Comparison of ENCODE assay signal across 8 cellular contexts in genomic region chr1:32063261-32063681, GRCh38. TPM values are rescaled to one million over a fixed set of nuclear protein-coding genes. Genes with fewer than 3 reads are reported as not detected.
A peak's percentile ranks its signal among the peaks of the same experiment; 100 is the strongest.
DNase-seq lines count a peak whose midpoint lies in the region; ATAC-seq and TF ChIP-seq lines count a peak whose summit lies in the region.

No MANE protein-coding gene starts in this region.

- TF ChIP-seq CTCF in GM10266 (IDR thresholded peaks at IDR 0.05; ENCODE audit: control insufficient read depth, insufficient read depth, low read depth, missing control alignments) (peak; percentile 61), right atrium auricular region (IDR thresholded peaks at IDR 0.05) (peak; percentile 26 to 70)

- peak overlapping the region; percentile 25 to 47 for H3K27ac ChIP-seq in right atrium auricular region

- H3K4me1 ChIP-seq in adipocyte (ENCODE audit: control insufficient read depth, insufficient read depth, low read length) (peaks cover 26% of the 10 kb centered on the region), right atrium auricular region (peaks cover 0 to 30% of the 10 kb centered on the region in 2 donors), skeletal muscle satellite cell (ENCODE audit: control insufficient read depth, insufficient read depth, low read length) (peaks cover 36% of the 10 kb centered on the region)

- H3K9me3 ChIP-seq in adipocyte (ENCODE audit: control insufficient read depth, low read length), result no peaks in the 10 kb centered on the region
- no peaks in the 10 kb centered on the region for H3K9me3 ChIP-seq in right atrium auricular region
- no peaks in the 10 kb centered on the region for H3K9me3 ChIP-seq in skeletal muscle satellite cell (replicated peaks; ENCODE audit: low read length)

- H3K9ac ChIP-seq in adipocyte (ENCODE audit: low read length) (peak overlapping the region; percentile 51), skeletal muscle satellite cell (ENCODE audit: low read depth, low read length) (peak overlapping the region; percentile 60)

- H3K4me3 ChIP-seq in adipocyte (ENCODE audit: low read length), result no peak overlapping the region
- no peak overlapping the region for H3K4me3 ChIP-seq in right atrium auricular region
- H3K4me3 ChIP-seq in skeletal muscle satellite cell (ENCODE audit: low read length), result no peak overlapping the region

- H3K4me2 ChIP-seq in skeletal muscle satellite cell (ENCODE audit: low read length), result peak overlapping the region; percentile 58

- H3K27me3 ChIP-seq in adipocyte (replicated peaks; ENCODE audit: control insufficient read depth, insufficient read depth, low read length), result no peaks in the 10 kb centered on the region
- no peaks in the 10 kb centered on the region for H3K27me3 ChIP-seq in right atrium auricular region
- no peaks in the 10 kb centered on the region for H3K27me3 ChIP-seq in skeletal muscle satellite cell (ENCODE audit: control insufficient read depth, insufficient read depth, low read length)

- DNase-seq in AG08396 (ENCODE audit: low spot score), result peak; percentile 49
- DNase-seq in GM10266 (ENCODE audit: extremely low spot score), result peak; percentile 41
- peak; percentile 82 for DNase-seq in NCI-H2227 (lab: John Stamatoyannopoulos, UW; ENCODE audit: unreplicated experiment)
- DNase-seq in adipocyte (ENCODE audit: low read depth), result peak; percentile 85
- DNase-seq in right atrium auricular region (ENCODE audit: low spot score), result no peak
- no peak for DNase-seq in NK-92 treated with Interleukin-12 subunit alpha and Interleukin-12 subunit beta, amount 100 ng/mL, for 24 hours (lab: John Stamatoyannopoulos, UW)

- ATAC-seq in GM18511 (IDR thresholded peaks at IDR 0.05; ENCODE audit: unreplicated experiment), result no peak

- H3K36me3 ChIP-seq in adipocyte (ENCODE audit: control insufficient read depth, insufficient read depth, low read length, severe bottlenecking) (peaks cover 46% of the 10 kb centered on the region), right atrium auricular region (peaks cover 32% of the 10 kb centered on the region), skeletal muscle satellite cell (ENCODE audit: insufficient read depth, low read length) (peaks cover 34% of the 10 kb centered on the region)

RNA-seq across cellular contexts. Expression of gene TMEM39B, which starts 9.5 kb away (rescaled TPM):
- total RNA-seq in right atrium auricular region, result 1 to 10 TPM; 3.2 to 5.0 TPM
- 7.6 and 9.8 TPM in 2 replicates for total RNA-seq in skeletal muscle satellite cell (2012; rRNA removed)

RNA-seq across cellular contexts. Expression of gene KPNA6, which starts 44.6 kb away (rescaled TPM):
- 10 to 100 TPM; 47.3 to 54.6 TPM for total RNA-seq in right atrium auricular region
- 41.7 and 48.2 TPM in 2 replicates for total RNA-seq in skeletal muscle satellite cell (2012; rRNA removed)

RNA-seq across cellular contexts. Expression of gene KHDRBS1, which starts 49.6 kb away (rescaled TPM):
- 10 to 100 TPM; 44.5 to 47.2 TPM for total RNA-seq in right atrium auricular region
- total RNA-seq in skeletal muscle satellite cell (2012; rRNA removed), result 45.9 and 52.7 TPM in 2 replicates

Comparison
In these comparisons a context has a peak if more than half of its experiments do, and no peak if none do; other contexts are left out.
1. DNase-seq: peak in AG08396 (single experiment), GM10266 (single experiment), NCI-H2227 (single experiment) and adipocyte (single experiment); none in right atrium auricular region (single experiment) and NK-92 treated with Interleukin-12 subunit alpha and Interleukin-12 subunit beta, amount 100 ng/mL, for 24 hours (single experiment).